In the genomic region with DNA sequence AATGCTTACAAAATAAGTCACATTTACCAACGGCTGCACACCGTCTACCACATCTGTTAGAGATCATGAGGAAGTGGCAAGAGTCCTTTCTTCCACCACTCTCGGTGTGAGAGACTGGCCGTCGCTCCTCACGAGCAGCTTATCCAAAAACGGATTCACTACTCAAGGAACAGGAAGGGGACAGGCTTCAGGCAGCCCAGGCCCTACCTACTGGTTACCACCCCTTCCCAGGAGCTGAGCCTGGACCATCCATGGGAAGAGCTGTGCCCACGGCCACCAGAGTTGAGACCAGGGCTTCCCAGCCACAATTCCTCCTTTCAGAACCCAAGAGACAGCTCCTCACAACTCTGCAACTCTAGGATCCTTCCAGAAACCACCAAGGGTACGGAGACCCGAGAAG, we compare ENCODE assay signal across 23 cellular contexts. TPM values are rescaled to one million over a fixed set of nuclear protein-coding genes. Genes with fewer than 3 reads are reported as not detected.
"Had no signal": no experiment of that assay in that cellular context is flagged by ENCODE, and none has a peak within 500 bp of the region (broad histone marks: within the 10 kb centered on the region; RNA-seq: fewer than 3 reads in every experiment).

No MANE protein-coding gene starts in this region.

- H2AFZ ChIP-seq: parathyroid adenoma had no signal

- H3K4me1 ChIP-seq: esophagus squamous epithelium, parathyroid adenoma, prostate gland, right atrium auricular region, thyroid gland had no signal

- H3K9me3 ChIP-seq: esophagus squamous epithelium, lower lobe of right lung, prostate gland, right atrium auricular region, sigmoid colon, thyroid gland had no signal

- DNase-seq: cortex of kidney; effector memory CD8-positive, alpha-beta T cell; erythroblast; esophagus squamous epithelium; left ventricle myocardium superior; lower lobe of right lung; mucosa of descending colon; naive B cell; sigmoid colon; stimulated activated CD4-positive, alpha-beta T cell treated with anti-CD3 and anti-CD28 coated beads, Interleukin-2, amount 100 ng/mL, for 24 hours; stimulated activated CD4-positive, alpha-beta T cell treated with anti-CD3 and anti-CD28 coated beads, Interleukin-4, amount 100 ng/mL, for 24 hours; stimulated activated naive CD4-positive, alpha-beta T cell treated with Interleukin-2 at 50 U/mL for 16 hours; stomach; thyroid gland; trophoblast cell had no signal

- H3K4me3 ChIP-seq: esophagus squamous epithelium, lower lobe of right lung, mucosa of descending colon, prostate gland, right atrium auricular region, sigmoid colon, stomach, thyroid gland had no signal

- H3K27ac ChIP-seq: esophagus squamous epithelium, lower lobe of right lung, parathyroid adenoma, prostate gland, right atrium auricular region, sigmoid colon, stomach, thyroid gland had no signal

- H3K36me3 ChIP-seq: esophagus squamous epithelium, lower lobe of right lung, prostate gland, right atrium auricular region, sigmoid colon, stomach, thyroid gland had no signal

- H3K27me3 ChIP-seq: right atrium auricular region, thyroid gland had no signal

- H3K9ac ChIP-seq: parathyroid adenoma had no signal

- ATAC-seq: effector memory CD8-positive, alpha-beta T cell; left ventricle myocardium superior; mucosa of descending colon; natural killer cell treated with Interleukin-12 subunit alpha and Interleukin-12 subunit beta and Interleukin-15 and Interleukin-18, amount 100 ng/mL, for 72 hours; stimulated activated effector memory CD8-positive, alpha-beta T cell treated with anti-CD3 and anti-CD28 coated beads, Interleukin-12 subunit alpha, Interleukin-12 subunit beta, amount 100 ng/mL, for 72 hours had no signal

RNA-seq across cellular contexts. Expression of gene FOXF2, which starts 37.0 kb away (rescaled TPM):
- total RNA-seq: dermis microvascular lymphatic vessel endothelial cell; fibroblast of villous mesenchyme; left ventricle myocardium superior; natural killer cell treated with Interleukin-12 subunit alpha and Interleukin-12 subunit beta and Interleukin-15 and Interleukin-18, amount 100 ng/mL, for 72 hours; neural crest cell had no signal
